20 cellular contexts compared by ENCODE assay signal in the genomic region with DNA sequence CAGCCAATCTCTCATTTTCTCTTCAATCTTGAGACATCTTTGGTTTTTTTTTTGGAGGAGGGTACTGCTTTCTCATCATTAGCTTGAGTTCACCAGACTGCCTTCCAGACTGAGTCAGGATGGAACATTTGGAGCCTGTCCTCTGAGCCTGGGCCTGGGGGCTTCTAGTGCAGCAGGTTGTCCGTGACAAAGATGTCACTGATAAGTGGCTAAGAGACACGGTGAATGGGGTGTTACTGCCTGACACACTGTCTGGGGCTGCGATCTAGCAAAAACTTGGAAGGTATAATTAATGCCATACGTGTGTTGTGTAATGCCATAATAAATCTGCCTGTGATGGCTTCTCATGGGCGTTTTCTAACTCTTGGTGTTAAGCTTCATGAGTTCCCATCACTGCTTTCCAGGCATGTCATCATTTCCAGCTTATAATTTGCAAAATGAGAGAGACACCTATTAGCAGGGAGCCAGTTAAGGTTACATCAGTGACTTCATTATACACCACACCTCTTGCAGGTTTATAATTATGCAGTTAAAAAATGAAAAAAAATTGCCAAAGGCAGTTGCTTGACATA.
A peak's percentile ranks its signal among the peaks of the same experiment; 100 is the strongest.
DNase-seq lines count a peak whose midpoint lies in the region; ATAC-seq, FAIRE-seq and TF ChIP-seq lines count a peak whose summit lies in the region.
"Had no signal": no experiment of that assay in that cellular context is flagged by ENCODE, and none has a peak within 500 bp of the region (broad histone marks: within the 10 kb centered on the region; RNA-seq: fewer than 3 reads in every experiment).

No MANE protein-coding gene starts in this region.

- intact Hi-C loops in K562 (cut with micrococcal nuclease), result no loop called here

- H4K20me1 ChIP-seq in K562 (replicated peaks; ENCODE audit: control insufficient read depth, insufficient read depth, low read length), result no peaks in the 10 kb centered on the region

- no peaks in the 10 kb centered on the region for H3K9me1 ChIP-seq in K562 (ENCODE audit: control insufficient read depth, insufficient read depth, low read length)

- no peak overlapping the region for H3K4me2 ChIP-seq in K562 (ENCODE audit: insufficient read depth, low read length)

- H3K4me1 ChIP-seq in K562 (replicated peaks in 1 of 2; ENCODE audit: control insufficient read depth in 2 of 2, insufficient read depth in 2 of 2, low read length in 2 of 2), result no peaks in the 10 kb centered on the region

- no peak overlapping the region for H2AFZ ChIP-seq in K562 (ENCODE audit: low read depth, low read length)

- TF ChIP-seq CTCF in K562 (IDR thresholded peaks at IDR 0.05 in 2 of 3, conservative IDR thresholded peaks at IDR 0.05 in 1 of 3; ENCODE audit: insufficient read depth in 2 of 3, low read depth in 1 of 3, low read length in 3 of 3), result no peak

- DNase-seq in GM04504 (ENCODE audit: low read depth) (peak; percentile 2), NCI-H2227 treated with DMSO at 0.1 percent for 48 hours (lab: John Stamatoyannopoulos, UW) (peak; percentile 36), K562 (ENCODE audit: extremely low read depth in 1 of 4, low spot score in 3 of 4) (no peak), erythroblast (lab: John Stamatoyannopoulos, UW) (no peak), LoVo (ENCODE audit: low spot score) (no peak)
- DNase-seq: BE2C; C1 segment of cervical spinal cord; CD4-positive, CD25-positive, alpha-beta regulatory T cell; CD8-positive, alpha-beta memory T cell; COR-L47; DMS 273 treated with DMSO at 0.1 percent for 48 hours; DMS53; DND-41; EL; GOT3; H7 had no signal

- POLR2A ChIA-PET in K562 (lab: Yijun Ruan, JAX), result no interaction called here

- H3K9ac ChIP-seq in K562 (ENCODE audit: insufficient read depth in 1 of 2, low read depth in 2 of 2, low read length in 2 of 2), result no peak overlapping the region

- CTCF ChIA-PET in K562 (lab: Yijun Ruan, JAX; ENCODE audit: low intra/inter-chr PET ratio), result no interaction called here

- no peak overlapping the region for H3K27ac ChIP-seq in K562 (ENCODE audit: extremely low read depth, low read depth, low read length)

- ATAC-seq in K562 (no peak), GM18858 (IDR thresholded peaks at IDR 0.05; ENCODE audit: unreplicated experiment) (no peak)
- ATAC-seq: HCT116 had no signal

- H3K79me2 ChIP-seq in K562 (ENCODE audit: control insufficient read depth, insufficient read depth, low read length), result no peaks in the 10 kb centered on the region

- TF ChIP-seq POLR2A in K562 (conservative IDR thresholded peaks at IDR 0.05) (no peak), erythroblast (IDR thresholded peaks at IDR 0.05; ENCODE audit: low read length) (no peak)

- H3K9me3 ChIP-seq in K562 (replicated peaks; ENCODE audit: control insufficient read depth, insufficient read depth, low read depth, low read length), result no peaks in the 10 kb centered on the region
- H3K9me3 ChIP-seq: BE2C had no signal

- TF ChIP-seq EP300 in K562 (IDR thresholded peaks at IDR 0.05; ENCODE audit: low read length), result no peak

- in situ Hi-C loops in K562 (cut with MboI), result no loop called here

- BruUV-seq in K562 (replicated peaks; lab: Mats Ljungman, UMichigan), result no TSS peak

- H3K4me3 ChIP-seq in K562, result no peak overlapping the region

- no peaks in the 10 kb centered on the region for H3K36me3 ChIP-seq in K562 (ENCODE audit: control insufficient read depth, insufficient read depth, low read length)
- H3K36me3 ChIP-seq: BE2C had no signal

- 0% methylated on average over 5 of the region's 5 CpGs for WGBS in K562 (ENCODE audit: insufficient coverage, low coverage, missing lambda C conversion rate)

- no peak for TF ChIP-seq RAD21 in K562 (CRISPR knock-in tag; conservative IDR thresholded peaks at IDR 0.05 in 1 of 2, IDR thresholded peaks at IDR 0.05 in 1 of 2)

- no peaks in the 10 kb centered on the region for H3K27me3 ChIP-seq in K562 (ENCODE audit: control insufficient read depth in 2 of 2, insufficient read depth in 2 of 2, low read length in 2 of 2)
- H3K27me3 ChIP-seq: BE2C had no signal

- FAIRE-seq in K562 (lab: Jason Lieb, UNC), result no peak
- FAIRE-seq: GM12891, GM18507 had no signal

TF ChIP-seq in K562, 482 proteins besides CTCF, POLR2A, EP300 and RAD21:
- TF ChIP-seq, protein P1, sequence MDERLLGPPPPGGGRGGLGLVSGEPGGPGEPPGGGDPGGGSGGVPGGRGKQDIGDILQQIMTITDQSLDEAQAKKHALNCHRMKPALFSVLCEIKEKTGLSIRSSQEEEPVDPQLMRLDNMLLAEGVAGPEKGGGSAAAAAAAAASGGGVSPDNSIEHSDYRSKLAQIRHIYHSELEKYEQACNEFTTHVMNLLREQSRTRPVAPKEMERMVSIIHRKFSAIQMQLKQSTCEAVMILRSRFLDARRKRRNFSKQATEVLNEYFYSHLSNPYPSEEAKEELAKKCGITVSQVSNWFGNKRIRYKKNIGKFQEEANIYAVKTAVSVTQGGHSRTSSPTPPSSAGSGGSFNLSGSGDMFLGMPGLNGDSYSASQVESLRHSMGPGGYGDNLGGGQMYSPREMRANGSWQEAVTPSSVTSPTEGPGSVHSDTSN (CRISPR knock-in tag; IDR thresholded peaks at IDR 0.05; ENCODE audit: low read depth), result no peak
- TF ChIP-seq, protein P1 (tag; conservative IDR thresholded peaks at IDR 0.05; ENCODE audit: low read depth), result 0 out of 2 replicates have a peak, but pooled peaks have one; percentile 17
- TF ChIP-seq NBN (IDR thresholded peaks at IDR 0.05; ENCODE audit: low read depth), result no peak
TF ChIP-seq in K562: peak in this region for 1.

Comparison
In these comparisons a context has a peak if more than half of its experiments do, and no peak if none do; other contexts are left out.
1. DNase-seq: peak in GM04504 (single experiment) and NCI-H2227 treated with DMSO at 0.1 percent for 48 hours (single experiment); none in K562 (0 of 4), erythroblast (0 of 2) and LoVo (single experiment).